Comparison of ENCODE assay signal across 9 cellular contexts in genomic region chr20:13222319-13222716, GRCh38. TPM values are rescaled to one million over a fixed set of nuclear protein-coding genes. Genes with fewer than 3 reads are reported as not detected.
A peak's percentile ranks its signal among the peaks of the same experiment; 100 is the strongest.
DNase-seq lines count a peak whose midpoint lies in the region; ATAC-seq, FAIRE-seq and TF ChIP-seq lines count a peak whose summit lies in the region.
"Had no signal": no experiment of that assay in that cellular context is flagged by ENCODE, and none has a peak within 500 bp of the region (broad histone marks: within the 10 kb centered on the region; RNA-seq: fewer than 3 reads in every experiment).

No MANE protein-coding gene starts in this region.

- no peak for ATAC-seq in activated CD8-positive, alpha-beta memory T cell treated with anti-CD3 and anti-CD28 coated beads, Interleukin-2, amount 10 ng/mL, durations not matched to agents 7 days and 5 days
- ATAC-seq in activated naive CD8-positive, alpha-beta T cell treated with anti-CD3 and anti-CD28 coated beads, Interleukin-2, amount 50 U/mL, for 24 hours: no peak
- ATAC-seq in right lobe of liver: no peak
- no peak for ATAC-seq in activated CD4-positive, CD25-positive, alpha-beta regulatory T cell treated with anti-CD3 and anti-CD28 coated beads, Interleukin-2, amount 50 U/mL, for 24 hours

- H3K9ac ChIP-seq in subcutaneous abdominal adipose tissue (ENCODE audit: low read length in 5 of 5): no peak overlapping the region

- H3K4me3 Mint-ChIP-seq in activated CD8-positive, alpha-beta memory T cell treated with anti-CD3 and anti-CD28 coated beads, Interleukin-2, amount 10 ng/mL, durations not matched to agents 7 days and 5 days: peak overlapping the region; percentile 55
- H3K4me3 Mint-ChIP-seq in activated naive CD8-positive, alpha-beta T cell treated with anti-CD3 and anti-CD28 coated beads, Interleukin-2, amount 50 U/mL, for 24 hours: peak overlapping the region; percentile 84

- H3K4me1 ChIP-seq in right lobe of liver (peaks cover 0 to 13% (median 4%) of the 10 kb centered on the region in 4 donors), subcutaneous abdominal adipose tissue (ENCODE audit: control insufficient read depth in 5 of 5, insufficient read depth in 5 of 5, low read length in 5 of 5) (peaks cover 0 to 36% (median 24%) of the 10 kb centered on the region in 5 donors)

- FAIRE-seq in RCC 7860 (lab: Jason Lieb, UNC): no peak
- FAIRE-seq: endothelial cell of umbilical vein had no signal

- H3K36me3 Mint-ChIP-seq in activated CD8-positive, alpha-beta memory T cell treated with anti-CD3 and anti-CD28 coated beads, Interleukin-2, amount 10 ng/mL, durations not matched to agents 7 days and 5 days: peaks cover 5% of the 10 kb centered on the region
- H3K36me3 Mint-ChIP-seq in activated naive CD8-positive, alpha-beta T cell treated with anti-CD3 and anti-CD28 coated beads, Interleukin-2, amount 50 U/mL, for 24 hours (ENCODE audit: low read depth): peaks cover 9% of the 10 kb centered on the region

- peak overlapping the region in 1 of 3 donors; percentile 63 for H3K27ac ChIP-seq in right lobe of liver
- H3K27ac ChIP-seq in subcutaneous abdominal adipose tissue (ENCODE audit: low read depth, low read length): peak overlapping the region; percentile 16

- H3K36me3 ChIP-seq in right lobe of liver: no peaks in the 10 kb centered on the region
- H3K36me3 ChIP-seq in subcutaneous abdominal adipose tissue (ENCODE audit: control insufficient read depth in 5 of 5, insufficient read depth in 5 of 5, low read length in 5 of 5): no peaks in the 10 kb centered on the region

- peaks cover 69% of the 10 kb centered on the region for H3K27me3 Mint-ChIP-seq in activated CD8-positive, alpha-beta memory T cell treated with anti-CD3 and anti-CD28 coated beads, Interleukin-2, amount 10 ng/mL, durations not matched to agents 7 days and 5 days
- peaks cover 39% of the 10 kb centered on the region for H3K27me3 Mint-ChIP-seq in activated naive CD8-positive, alpha-beta T cell treated with anti-CD3 and anti-CD28 coated beads, Interleukin-2, amount 50 U/mL, for 24 hours

- 36% methylated on average over 6 of the region's 8 CpGs for WGBS in right lobe of liver (ENCODE audit: insufficient coverage, low coverage, low lambda C conversion rate, missing lambda C conversion rate)

- no peaks in the 10 kb centered on the region for H3K9me3 ChIP-seq in right lobe of liver
- H3K9me3 ChIP-seq in subcutaneous abdominal adipose tissue (ENCODE audit: control insufficient read depth in 5 of 5, low read length in 5 of 5): peaks cover 0 to 6% (median 0%) of the 10 kb centered on the region in 5 donors

- H3K9me3 Mint-ChIP-seq in activated CD8-positive, alpha-beta memory T cell treated with anti-CD3 and anti-CD28 coated beads, Interleukin-2, amount 10 ng/mL, durations not matched to agents 7 days and 5 days (ENCODE audit: low read depth): peaks cover 3% of the 10 kb centered on the region
- peaks cover 11% of the 10 kb centered on the region for H3K9me3 Mint-ChIP-seq in activated naive CD8-positive, alpha-beta T cell treated with anti-CD3 and anti-CD28 coated beads, Interleukin-2, amount 50 U/mL, for 24 hours

- peaks cover 13% of the 10 kb centered on the region for H3K4me1 Mint-ChIP-seq in activated CD8-positive, alpha-beta memory T cell treated with anti-CD3 and anti-CD28 coated beads, Interleukin-2, amount 10 ng/mL, durations not matched to agents 7 days and 5 days
- peaks cover 21% of the 10 kb centered on the region for H3K4me1 Mint-ChIP-seq in activated naive CD8-positive, alpha-beta T cell treated with anti-CD3 and anti-CD28 coated beads, Interleukin-2, amount 50 U/mL, for 24 hours

- intact Hi-C loops in right lobe of liver (cut with DNase I): no loop called here

- H3K4me3 ChIP-seq in right lobe of liver (peak overlapping the region; percentile 34 to 70 (median 54)), subcutaneous abdominal adipose tissue (ENCODE audit: low read depth in 1 of 5, low read length in 5 of 5) (peak overlapping the region; percentile 61 to 73 (median 66))

- no peak for DNase-seq in activated CD8-positive, alpha-beta memory T cell treated with anti-CD3 and anti-CD28 coated beads, Interleukin-2, amount 10 ng/mL, durations not matched to agents 7 days and 5 days
- no peak for DNase-seq in activated CD8-positive, alpha-beta memory T cell treated with anti-CD3 and anti-CD28 coated beads, Interleukin-2, amount 50 U/mL, for 4 hours
- no peak for DNase-seq in activated naive CD8-positive, alpha-beta T cell treated with anti-CD3 and anti-CD28 coated beads, Interleukin-2, amount 50 U/mL, for 24 hours
- DNase-seq in right lobe of liver (no peak), RCC 7860 (ENCODE audit: low spot score) (no peak), NCI-H748 (lab: John Stamatoyannopoulos, UW; ENCODE audit: unreplicated experiment) (no peak)

- TF ChIP-seq POLR2A in right lobe of liver (IDR thresholded peaks at IDR 0.05): no peak

- TF ChIP-seq CTCF in right lobe of liver (IDR thresholded peaks at IDR 0.05): no peak

- CTCF ChIA-PET in activated CD8-positive, alpha-beta memory T cell treated with anti-CD3 and anti-CD28 coated beads, Interleukin-2, amount 10 ng/mL, durations not matched to agents 7 days and 5 days (lab: Charles Lee): interaction anchor here (1.4 kb wide), 1 partner anchor 80 kb away, joined by 3 read pairs; no protein-coding TSS in a partner anchor

- H3K27ac Mint-ChIP-seq in activated CD8-positive, alpha-beta memory T cell treated with anti-CD3 and anti-CD28 coated beads, Interleukin-2, amount 10 ng/mL, durations not matched to agents 7 days and 5 days: no peak overlapping the region
- H3K27ac Mint-ChIP-seq in activated naive CD8-positive, alpha-beta T cell treated with anti-CD3 and anti-CD28 coated beads, Interleukin-2, amount 50 U/mL, for 24 hours: peak overlapping the region; percentile 79

- no peaks in the 10 kb centered on the region for H3K27me3 ChIP-seq in right lobe of liver
- peaks cover 13 to 29% (median 19%) of the 10 kb centered on the region in 5 donors for H3K27me3 ChIP-seq in subcutaneous abdominal adipose tissue (ENCODE audit: control insufficient read depth in 5 of 5, insufficient read depth in 4 of 5, low read length in 5 of 5)

RNA-seq across cellular contexts. Expression of gene ISM1, which starts 1.2 kb away (rescaled TPM):
- under 1 TPM; 0.12 to 0.23 TPM for total RNA-seq in activated CD8-positive, alpha-beta memory T cell treated with anti-CD3 and anti-CD28 coated beads, Interleukin-2, amount 10 ng/mL, durations not matched to agents 7 days and 5 days
- total RNA-seq in right lobe of liver: 1 to 10 TPM; 2.1 to 5.5 (median 3.2) TPM
- total RNA-seq: endothelial cell of umbilical vein had no signal
